9 cellular contexts compared by ENCODE assay signal in genomic region chr4:86927843-86928395, GRCh38. TPM values are rescaled to one million over a fixed set of nuclear protein-coding genes. Genes with fewer than 3 reads are reported as not detected.
A peak's percentile ranks its signal among the peaks of the same experiment; 100 is the strongest.
DNase-seq lines count a peak whose midpoint lies in the region; ATAC-seq, FAIRE-seq and TF ChIP-seq lines count a peak whose summit lies in the region.
"Had no signal": no experiment of that assay in that cellular context is flagged by ENCODE, and none has a peak within 500 bp of the region (broad histone marks: within the 10 kb centered on the region; RNA-seq: fewer than 3 reads in every experiment).

No MANE protein-coding gene starts in this region.

- H3K27ac ChIP-seq in BLaER1 (no peak overlapping the region), astrocyte (ENCODE audit: low read depth, low read length) (no peak overlapping the region), endodermal cell (ENCODE audit: low read depth, low read length) (no peak overlapping the region)

- no peak overlapping the region for H3K4me3 ChIP-seq in BLaER1
- no peak overlapping the region for H3K4me3 ChIP-seq in astrocyte (ENCODE audit: insufficient read depth, low read depth, low read length)
- H3K4me3 ChIP-seq in endodermal cell (ENCODE audit: low read length), result no peak overlapping the region

- peak; percentile 98 for DNase-seq in astrocyte (ENCODE audit: low read depth)
- DNase-seq in myocyte (ENCODE audit: low read depth), result peak; percentile 31
- no peak for DNase-seq in endodermal cell
- DNase-seq in NAMALWA (ENCODE audit: low spot score), result no peak
- no peak for DNase-seq in DMS 273 treated with DMSO at 0.1 percent for 48 hours (lab: John Stamatoyannopoulos, UW)

- peak overlapping the region; percentile 40 for H3K4me2 ChIP-seq in BLaER1
- peak overlapping the region; percentile 24 for H3K4me2 ChIP-seq in astrocyte (ENCODE audit: low read length)

- H3K79me2 ChIP-seq in astrocyte (ENCODE audit: insufficient read depth, low read length), result no peaks in the 10 kb centered on the region

- H3K9ac ChIP-seq in BLaER1 (no peak overlapping the region), astrocyte (ENCODE audit: low read length) (no peak overlapping the region), endodermal cell (ENCODE audit: extremely low read depth, low read length, poor library complexity, severe bottlenecking) (no peak overlapping the region)

- H3K27me3 ChIP-seq in BLaER1 (no peaks in the 10 kb centered on the region), astrocyte (ENCODE audit: insufficient read depth, low read length) (no peaks in the 10 kb centered on the region), endodermal cell (ENCODE audit: control insufficient read depth, insufficient read depth, low read length, poor library complexity, severe bottlenecking) (no peaks in the 10 kb centered on the region)

- H3K4me3 Mint-ChIP-seq in astrocyte (ENCODE audit: unreplicated experiment) (no peak overlapping the region), endodermal cell (no peak overlapping the region)
- H3K4me3 Mint-ChIP-seq: brain had no signal

- peak; percentile 76 for FAIRE-seq in astrocyte (lab: Jason Lieb, UNC)

- no peaks in the 10 kb centered on the region for H4K20me1 ChIP-seq in BLaER1
- H4K20me1 ChIP-seq in astrocyte (ENCODE audit: insufficient read depth, low read length), result no peaks in the 10 kb centered on the region

- 88 to 95% methylated on average over 2 of the region's 2 CpGs for WGBS in endodermal cell (ENCODE audit: insufficient coverage in 1 of 2, insufficient read length in 1 of 2), 2 experiments

- H3K4me1 Mint-ChIP-seq in astrocyte (ENCODE audit: low read depth, unreplicated experiment), result peaks cover 19% of the 10 kb centered on the region
- H3K4me1 Mint-ChIP-seq in endodermal cell, result no peaks in the 10 kb centered on the region
- H3K4me1 Mint-ChIP-seq: brain had no signal

- no peak overlapping the region for H2AFZ ChIP-seq in astrocyte (ENCODE audit: low read depth, low read length)

- H3K27ac Mint-ChIP-seq in astrocyte (ENCODE audit: unreplicated experiment), result peak overlapping the region; percentile 38
- H3K27ac Mint-ChIP-seq in endodermal cell, result no peak overlapping the region

- peaks cover 8% of the 10 kb centered on the region for H3K36me3 Mint-ChIP-seq in astrocyte (ENCODE audit: low read depth, unreplicated experiment)
- H3K36me3 Mint-ChIP-seq in endodermal cell (ENCODE audit: low read depth), result peaks cover 35% of the 10 kb centered on the region
- H3K36me3 Mint-ChIP-seq: brain had no signal

- H3K27me3 Mint-ChIP-seq in astrocyte (ENCODE audit: low read depth, unreplicated experiment) (peaks cover 2% of the 10 kb centered on the region), endodermal cell (ENCODE audit: insufficient read depth) (no peaks in the 10 kb centered on the region)

- peak; percentile 60 for ATAC-seq in HG02870 (IDR thresholded peaks at IDR 0.05; ENCODE audit: unreplicated experiment)
- no peak for ATAC-seq in HG02973 (IDR thresholded peaks at IDR 0.05; ENCODE audit: unreplicated experiment)

- H3K9me3 ChIP-seq in BLaER1, result no peaks in the 10 kb centered on the region
- H3K9me3 ChIP-seq in astrocyte (ENCODE audit: insufficient read depth, low read depth, low read length), result no peaks in the 10 kb centered on the region
- no peaks in the 10 kb centered on the region for H3K9me3 ChIP-seq in endodermal cell (ENCODE audit: control insufficient read depth, low read length)

- H3K9me3 Mint-ChIP-seq in astrocyte (ENCODE audit: unreplicated experiment) (peaks cover 1% of the 10 kb centered on the region), endodermal cell (no peaks in the 10 kb centered on the region)
- H3K9me3 Mint-ChIP-seq: brain had no signal

- no peak for TF ChIP-seq CTCF in astrocyte (IDR thresholded peaks at IDR 0.05; ENCODE audit: insufficient read depth, low read depth, low read length)
- TF ChIP-seq CTCF in endodermal cell (conservative IDR thresholded peaks at IDR 0.05), result no peak

- peaks cover 22% of the 10 kb centered on the region for H3K4me1 ChIP-seq in BLaER1
- H3K4me1 ChIP-seq in astrocyte (ENCODE audit: insufficient read depth, low read length), result peaks cover 21% of the 10 kb centered on the region
- H3K4me1 ChIP-seq in endodermal cell (ENCODE audit: control insufficient read depth, insufficient read depth, low read length), result no peaks in the 10 kb centered on the region

- H3K36me3 ChIP-seq in BLaER1 (peaks cover 37% of the 10 kb centered on the region), astrocyte (ENCODE audit: insufficient read depth, low read length) (no peaks in the 10 kb centered on the region), endodermal cell (ENCODE audit: control insufficient read depth, insufficient read depth, low read length) (peaks cover 10% of the 10 kb centered on the region)

RNA-seq across cellular contexts. Expression of gene AFF1, which starts 6.9 kb away (rescaled TPM):
- total RNA-seq in astrocyte (55.3 and 58.2 TPM in 2 replicates), myocyte (10.7 and 13.7 TPM in 2 replicates), endodermal cell (100 to 1,000 TPM; 134 to 171 TPM)
- 6.8 TPM for polyA plus RNA-seq in myocyte (2012)
- 30.2 TPM for polyA plus RNA-seq in endodermal cell (2013, experiment 1 of 2)
- polyA plus RNA-seq in endodermal cell (2013, experiment 2 of 2), result 31.3 TPM

RNA-seq across cellular contexts. Expression of gene C4orf36, which starts 35.7 kb away (rescaled TPM):
- total RNA-seq in astrocyte (not detected in 2 replicates), myocyte (0.21 TPM in 1 of 2 replicates, not detected in the other), endodermal cell (1 to 10 TPM; 2.2 to 3.7 TPM)
- polyA plus RNA-seq in myocyte (2012), result 0.30 TPM
- 2.2 TPM for polyA plus RNA-seq in endodermal cell (2013, experiment 1 of 2)
- polyA plus RNA-seq in endodermal cell (2013, experiment 2 of 2), result 2.2 TPM

Comparison
In these comparisons a context has a peak if more than half of its experiments do, and no peak if none do; other contexts are left out.
1. DNase-seq: peak in astrocyte (single experiment) and myocyte (single experiment); none in endodermal cell (single experiment), NAMALWA (single experiment) and DMS 273 treated with DMSO at 0.1 percent for 48 hours (single experiment).